ENCODE assay signal across 12 cellular contexts in the genomic region with DNA sequence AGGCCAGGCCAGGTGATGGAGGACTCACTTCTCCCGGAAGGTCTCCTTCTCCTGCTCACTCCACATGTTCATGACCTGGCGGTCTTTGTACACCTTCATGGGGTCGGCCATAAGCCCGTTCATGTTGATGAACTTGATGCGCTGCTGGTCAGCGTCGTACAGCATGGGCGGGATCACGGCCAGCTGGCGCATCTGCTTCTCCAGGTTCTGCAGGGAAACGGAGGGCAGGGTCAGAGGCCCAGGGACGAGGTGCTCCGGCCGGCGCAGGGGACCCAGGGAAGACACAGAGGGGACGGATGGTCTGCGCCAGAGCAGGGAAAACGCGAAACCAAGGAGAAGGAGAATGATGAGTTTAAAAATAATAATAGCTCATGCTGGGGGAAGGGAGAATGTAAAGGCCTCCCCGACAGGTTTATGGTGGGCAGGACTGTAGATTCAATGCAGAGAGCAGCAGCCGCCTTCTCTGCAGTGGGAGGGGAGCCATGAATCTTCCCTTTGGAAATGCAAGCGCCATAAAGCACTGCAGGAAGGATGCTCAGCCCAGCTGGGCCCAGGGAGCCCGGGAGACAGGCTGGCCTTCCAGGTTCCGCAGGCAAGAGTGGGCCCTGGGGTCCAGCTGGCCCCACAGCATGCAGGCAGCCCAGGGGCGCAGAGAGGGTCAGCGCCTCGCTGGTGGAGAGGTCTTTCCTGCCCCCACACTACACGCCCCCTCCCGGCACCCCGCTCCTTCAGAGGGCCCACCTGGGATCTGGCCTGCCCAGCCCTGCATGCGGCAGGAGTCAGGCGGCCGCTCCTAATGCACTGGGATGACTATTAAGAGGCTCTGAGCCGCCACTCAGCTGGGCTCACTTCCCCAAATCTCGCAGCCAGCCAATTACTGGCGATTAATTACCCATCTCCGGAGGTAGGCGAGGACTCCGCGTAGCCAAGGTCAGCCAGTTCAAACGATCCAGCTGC.
A peak's percentile ranks its signal among the peaks of the same experiment; 100 is the strongest.
DNase-seq lines count a peak whose midpoint lies in the region; ATAC-seq and TF ChIP-seq lines count a peak whose summit lies in the region.
"Had no signal": no experiment of that assay in that cellular context is flagged by ENCODE, and none has a peak within 500 bp of the region (broad histone marks: within the 10 kb centered on the region; RNA-seq: fewer than 3 reads in every experiment).

No MANE protein-coding gene starts in this region.

- H3K4me3 ChIP-seq in HUES64 (ENCODE audit: low read length) (no peak overlapping the region), SJCRH30 (no peak overlapping the region), gastroesophageal sphincter (no peak overlapping the region), gastrocnemius medialis (no peak overlapping the region)

- H3K9ac ChIP-seq in HUES64 (ENCODE audit: low read depth, low read length) = no peak overlapping the region

- H3K27me3 ChIP-seq in HUES64 (ENCODE audit: insufficient read depth, low read length) = no peaks in the 10 kb centered on the region
- no peaks in the 10 kb centered on the region for H3K27me3 ChIP-seq in SJCRH30
- H3K27me3 ChIP-seq in gastroesophageal sphincter = no peaks in the 10 kb centered on the region
- H3K27me3 ChIP-seq in gastrocnemius medialis = no peaks in the 10 kb centered on the region

- intact Hi-C loops in gastrocnemius medialis (cut with DNase I; ENCODE audit: low total_unique reads) = no loop called here

- H3K27ac ChIP-seq in HUES64 (ENCODE audit: low read depth, low read length) = peak overlapping the region; percentile 15; the same call in 1 of the 2 replicates
- peak overlapping the region; percentile 25 for H3K27ac ChIP-seq in SJCRH30
- peak overlapping the region in 3 of 4 donors; percentile 78 to 81 (median 80) for H3K27ac ChIP-seq in gastroesophageal sphincter
- H3K27ac ChIP-seq in gastrocnemius medialis = peak overlapping the region; percentile 49 to 75 (median 62)
- H3K27ac ChIP-seq: VCaP had no signal

- peaks cover 35% of the 10 kb centered on the region for H3K36me3 Mint-ChIP-seq in activated CD4-positive, alpha-beta memory T cell treated with anti-CD3 and anti-CD28 coated beads, Interleukin-2, amount 10 ng/mL, durations not matched to agents 7 days and 5 days (ENCODE audit: low read depth)

- TF ChIP-seq POLR2A in gastroesophageal sphincter (IDR thresholded peaks at IDR 0.05) (no peak), gastrocnemius medialis (IDR thresholded peaks at IDR 0.05) (no peak)

- POLR2A ChIA-PET in activated CD4-positive, alpha-beta memory T cell treated with anti-CD3 and anti-CD28 coated beads, Interleukin-2, amount 10 ng/mL, durations not matched to agents 7 days and 5 days (lab: Charles Lee) = no interaction called here

- peaks cover 7% of the 10 kb centered on the region for H3K9me3 Mint-ChIP-seq in activated CD4-positive, alpha-beta memory T cell treated with anti-CD3 and anti-CD28 coated beads, Interleukin-2, amount 10 ng/mL, durations not matched to agents 7 days and 5 days
- H3K9me3 Mint-ChIP-seq: CD8-positive, alpha-beta memory T cell had no signal

- no peak overlapping the region for H3K4me3 Mint-ChIP-seq in activated CD4-positive, alpha-beta memory T cell treated with anti-CD3 and anti-CD28 coated beads, Interleukin-2, amount 10 ng/mL, durations not matched to agents 7 days and 5 days

- no peak for TF ChIP-seq CTCF in gastroesophageal sphincter (IDR thresholded peaks at IDR 0.05)
- no peak for TF ChIP-seq CTCF in gastrocnemius medialis (IDR thresholded peaks at IDR 0.05 in 4 of 5, conservative IDR thresholded peaks at IDR 0.05 in 1 of 5)

- peaks cover 2% of the 10 kb centered on the region for H3K4me1 Mint-ChIP-seq in activated CD4-positive, alpha-beta memory T cell treated with anti-CD3 and anti-CD28 coated beads, Interleukin-2, amount 10 ng/mL, durations not matched to agents 7 days and 5 days

- no peak for ATAC-seq in gastroesophageal sphincter
- ATAC-seq in gastrocnemius medialis = no peak
- ATAC-seq in GM18519 (IDR thresholded peaks at IDR 0.05; ENCODE audit: low FRiP score, unreplicated experiment) = no peak
- ATAC-seq in GM21367 (IDR thresholded peaks at IDR 0.05; ENCODE audit: unreplicated experiment) = no peak

- in situ Hi-C loops in gastrocnemius medialis (cut with MboI; ENCODE audit: low sequenced_read_pairs in 4 of 4) = no loop called here

- H3K4me1 ChIP-seq in HUES64 (ENCODE audit: insufficient read depth, low read length) (peaks cover 3% of the 10 kb centered on the region; the same call in 1 of the 2 replicates), SJCRH30 (peaks cover 50% of the 10 kb centered on the region), gastroesophageal sphincter (peaks cover 4 to 74% (median 47%) of the 10 kb centered on the region in 3 donors), gastrocnemius medialis (peaks cover 31 to 41% of the 10 kb centered on the region in 2 donors)

- no peaks in the 10 kb centered on the region for H3K9me3 ChIP-seq in HUES64 (ENCODE audit: insufficient read depth, low read depth, low read length)
- no peaks in the 10 kb centered on the region for H3K9me3 ChIP-seq in SJCRH30 (replicated peaks)
- H3K9me3 ChIP-seq in gastroesophageal sphincter = no peaks in the 10 kb centered on the region
- H3K9me3 ChIP-seq in gastrocnemius medialis = no peaks in the 10 kb centered on the region

- WGBS in HUES64 = 92% methylated on average over 41 of the region's 41 CpGs
- WGBS in gastroesophageal sphincter (ENCODE audit: low coverage in 1 of 2), 2 donors = 78 to 80% methylated on average over 1 to 15 of the region's 41 CpGs

- H3K27ac Mint-ChIP-seq in activated CD4-positive, alpha-beta memory T cell treated with anti-CD3 and anti-CD28 coated beads, Interleukin-2, amount 10 ng/mL, durations not matched to agents 7 days and 5 days = no peak overlapping the region

- CTCF ChIA-PET in activated CD4-positive, alpha-beta memory T cell treated with anti-CD3 and anti-CD28 coated beads, Interleukin-2, amount 10 ng/mL, durations not matched to agents 7 days and 5 days (lab: Charles Lee) = no interaction called here

- no peak for TF ChIP-seq EP300 in gastroesophageal sphincter (IDR thresholded peaks at IDR 0.05)

- DNase-seq in SJCRH30 (no peak), gastrocnemius medialis (no peak), SIG-M5 (lab: John Stamatoyannopoulos, UW) (no peak)
- DNase-seq in activated CD4-positive, alpha-beta memory T cell treated with anti-CD3 and anti-CD28 coated beads, Interleukin-2, amount 10 ng/mL, durations not matched to agents 7 days and 5 days = no peak
- DNase-seq: CD8-positive, alpha-beta memory T cell; central memory CD4-positive, alpha-beta T cell; SHP77 treated with DMSO at 0.1 percent for 48 hours had no signal

- H3K27me3 Mint-ChIP-seq in activated CD4-positive, alpha-beta memory T cell treated with anti-CD3 and anti-CD28 coated beads, Interleukin-2, amount 10 ng/mL, durations not matched to agents 7 days and 5 days = no peaks in the 10 kb centered on the region
- H3K27me3 Mint-ChIP-seq: CD8-positive, alpha-beta memory T cell had no signal

- H3K36me3 ChIP-seq in HUES64 (ENCODE audit: insufficient read depth, low read length) (peaks cover 70% of the 10 kb centered on the region), SJCRH30 (peaks cover 29% of the 10 kb centered on the region), gastroesophageal sphincter (peaks cover 0 to 49% of the 10 kb centered on the region in 2 donors), gastrocnemius medialis (peaks cover 0 to 30% of the 10 kb centered on the region in 2 donors)

Comparison
In these comparisons a context has a peak if more than half of its experiments do, and no peak if none do; other contexts are left out.
1. H3K27ac ChIP-seq: peak in every context shown above with its lines; median percentile 80 in gastroesophageal sphincter; 62 in gastrocnemius medialis; 25 in SJCRH30; 15 in HUES64.